ENCODE assay signal across 23 cellular contexts in the genomic region with DNA sequence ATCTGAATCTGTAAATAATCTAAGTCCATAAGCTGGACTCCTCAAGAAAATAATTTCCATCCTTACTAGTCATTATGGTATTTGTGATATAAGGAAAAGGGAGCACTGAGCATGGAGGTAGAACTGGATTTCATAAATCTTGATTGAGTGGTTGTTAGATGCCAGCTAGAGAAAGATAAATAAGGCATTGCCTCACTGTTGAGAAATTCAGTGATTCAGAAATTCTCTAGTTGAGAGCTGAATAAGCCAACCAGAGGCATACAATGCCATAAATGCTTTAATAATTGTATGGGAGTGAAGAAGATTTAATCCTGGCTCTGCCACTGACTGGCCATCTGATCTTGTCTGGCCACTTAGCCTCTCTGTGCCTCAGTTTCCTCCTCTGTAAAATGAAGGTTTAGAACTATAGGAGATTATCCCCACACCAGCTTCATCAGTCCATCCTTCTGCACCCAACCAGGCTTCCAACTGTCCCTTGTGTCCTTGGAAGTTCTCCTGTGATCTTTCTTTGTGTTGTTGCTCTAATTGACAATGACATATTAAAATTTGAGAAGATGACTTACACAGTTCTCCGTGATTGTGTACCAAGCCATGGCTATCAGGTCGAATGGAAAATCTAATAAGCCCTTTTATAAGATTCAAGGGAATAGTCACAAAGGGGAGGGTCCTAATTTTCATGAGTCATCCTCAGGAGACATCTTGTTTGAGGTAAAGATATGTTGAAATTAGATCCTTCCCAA.
DNase-seq lines count a peak whose midpoint lies in the region; ATAC-seq, FAIRE-seq and TF ChIP-seq lines count a peak whose summit lies in the region.
"Had no signal": no experiment of that assay in that cellular context is flagged by ENCODE, and none has a peak within 500 bp of the region (broad histone marks: within the 10 kb centered on the region; RNA-seq: fewer than 3 reads in every experiment).

No MANE protein-coding gene starts in this region.

- H3K4ac ChIP-seq in trophoblast cell (ENCODE audit: low read depth, low read length): no peak overlapping the region

- H3K4me1 Mint-ChIP-seq in activated CD8-positive, alpha-beta memory T cell treated with anti-CD3 and anti-CD28 coated beads, Interleukin-2, amount 10 ng/mL, durations not matched to agents 7 days and 5 days: no peaks in the 10 kb centered on the region
- H3K4me1 Mint-ChIP-seq: B cell had no signal

- H3K4me3 ChIP-seq in adipocyte (ENCODE audit: low read length): no peak overlapping the region
- H3K4me3 ChIP-seq in fibroblast of mammary gland (ENCODE audit: control insufficient read depth, low read depth, low read length): no peak overlapping the region
- no peak overlapping the region for H3K4me3 ChIP-seq in trophoblast cell (ENCODE audit: low read depth, low read length)
- H3K4me3 ChIP-seq: body of pancreas, esophagus muscularis mucosa, ovary, testis had no signal

- DNase-seq in GM04503 (ENCODE audit: low read depth) (peak; percentile 35), adipocyte (ENCODE audit: low read depth) (peak; percentile 51), fibroblast of mammary gland (ENCODE audit: low read depth) (peak; percentile 33), trophoblast cell (peak; percentile 23 to 92), GM19239 (ENCODE audit: insufficient read length, low spot score) (no peak), HuH-7 (ENCODE audit: low spot score) (no peak), left lobe of liver (ENCODE audit: low spot score) (no peak)
- no peak for DNase-seq in activated CD8-positive, alpha-beta memory T cell treated with anti-CD3 and anti-CD28 coated beads, Interleukin-2, amount 10 ng/mL, durations not matched to agents 7 days and 5 days
- DNase-seq: activated CD4-positive, alpha-beta T cell treated with anti-CD3 and anti-CD28 coated beads for 4 hours; activated naive CD4-positive, alpha-beta T cell treated with Interleukin-2 at 50 U/mL for 16 hours; body of pancreas; hippocampal formation; Karpas-422; left colon; NCI-H748 treated with DMSO at 0.1 percent for 48 hours; OCI-M1; ovary; stimulated activated CD4-positive, alpha-beta T cell treated with anti-CD3 and anti-CD28 coated beads, Interleukin-4, amount 100 ng/mL, for 4 hours; stimulated activated CD8-positive, alpha-beta memory T cell treated with anti-CD3 and anti-CD28 coated beads, Interleukin-4, amount 100 ng/mL, for 48 hours; testis had no signal

- H3K9me3 ChIP-seq in adipocyte (ENCODE audit: control insufficient read depth, low read length) (no peaks in the 10 kb centered on the region), trophoblast cell (ENCODE audit: insufficient read depth, low read depth, low read length) (no peaks in the 10 kb centered on the region)
- H3K9me3 ChIP-seq: body of pancreas, esophagus muscularis mucosa, ovary, testis had no signal

- no peak overlapping the region for H2AK5ac ChIP-seq in trophoblast cell (ENCODE audit: low read length)

- no peak overlapping the region for H3K23ac ChIP-seq in trophoblast cell (ENCODE audit: low read length)

- H3K36me3 ChIP-seq in adipocyte (ENCODE audit: control insufficient read depth, insufficient read depth, low read length, severe bottlenecking) (no peaks in the 10 kb centered on the region), trophoblast cell (ENCODE audit: control insufficient read depth in 1 of 2, insufficient read depth in 2 of 2, low read length in 2 of 2) (no peaks in the 10 kb centered on the region)
- H3K36me3 ChIP-seq: esophagus muscularis mucosa, ovary had no signal

- H3K79me2 ChIP-seq in trophoblast cell (ENCODE audit: control insufficient read depth, insufficient read depth, low read length, poor library complexity): no peaks in the 10 kb centered on the region

- ATAC-seq in left lobe of liver: no peak
- no peak for ATAC-seq in activated CD8-positive, alpha-beta memory T cell treated with anti-CD3 and anti-CD28 coated beads, Interleukin-2, amount 10 ng/mL, durations not matched to agents 7 days and 5 days
- ATAC-seq: body of pancreas, left colon had no signal

- no peak overlapping the region for H3K18ac ChIP-seq in trophoblast cell (ENCODE audit: low read length)

- no peak for FAIRE-seq in GM19239 (lab: Jason Lieb, UNC)
- FAIRE-seq: H1 had no signal

- H3K9ac ChIP-seq in adipocyte (ENCODE audit: low read length): no peak overlapping the region
- no peak overlapping the region for H3K9ac ChIP-seq in trophoblast cell (ENCODE audit: low read length)

- peaks cover 8% of the 10 kb centered on the region for H3K27me3 ChIP-seq in adipocyte (replicated peaks; ENCODE audit: control insufficient read depth, insufficient read depth, low read length)
- H3K27me3 ChIP-seq in trophoblast cell (ENCODE audit: insufficient read depth, low read length): no peaks in the 10 kb centered on the region
- H3K27me3 ChIP-seq: body of pancreas, esophagus muscularis mucosa, ovary, testis had no signal

- H2AFZ ChIP-seq in trophoblast cell (ENCODE audit: insufficient read depth, low read length, poor library complexity): no peak overlapping the region

- no peak overlapping the region for H3K27ac Mint-ChIP-seq in activated CD8-positive, alpha-beta memory T cell treated with anti-CD3 and anti-CD28 coated beads, Interleukin-2, amount 10 ng/mL, durations not matched to agents 7 days and 5 days
- H3K27ac Mint-ChIP-seq: B cell had no signal

- H3K36me3 Mint-ChIP-seq in activated CD8-positive, alpha-beta memory T cell treated with anti-CD3 and anti-CD28 coated beads, Interleukin-2, amount 10 ng/mL, durations not matched to agents 7 days and 5 days: no peaks in the 10 kb centered on the region

- CTCF ChIA-PET in activated CD8-positive, alpha-beta memory T cell treated with anti-CD3 and anti-CD28 coated beads, Interleukin-2, amount 10 ng/mL, durations not matched to agents 7 days and 5 days (lab: Charles Lee): no interaction called here

- no peak overlapping the region for H4K8ac ChIP-seq in trophoblast cell (ENCODE audit: low read depth, low read length)

- no peak overlapping the region for H2BK5ac ChIP-seq in trophoblast cell (ENCODE audit: low read depth, low read length, poor library complexity)

- H3K79me1 ChIP-seq in trophoblast cell (ENCODE audit: low read length): no peaks in the 10 kb centered on the region

- no peak overlapping the region for H4K91ac ChIP-seq in trophoblast cell (ENCODE audit: low read depth, low read length)

- H3K14ac ChIP-seq in trophoblast cell (ENCODE audit: low read length): no peak overlapping the region

- H3K27me3 Mint-ChIP-seq in activated CD8-positive, alpha-beta memory T cell treated with anti-CD3 and anti-CD28 coated beads, Interleukin-2, amount 10 ng/mL, durations not matched to agents 7 days and 5 days: no peaks in the 10 kb centered on the region
- H3K27me3 Mint-ChIP-seq: B cell had no signal

- H3K4me3 Mint-ChIP-seq in activated CD8-positive, alpha-beta memory T cell treated with anti-CD3 and anti-CD28 coated beads, Interleukin-2, amount 10 ng/mL, durations not matched to agents 7 days and 5 days: no peak overlapping the region
- H3K4me3 Mint-ChIP-seq: B cell had no signal

- no peak overlapping the region for H2BK120ac ChIP-seq in trophoblast cell (ENCODE audit: insufficient read depth, low read length, poor library complexity)

- H3K27ac ChIP-seq in trophoblast cell (ENCODE audit: low read depth, low read length): no peak overlapping the region
- H3K27ac ChIP-seq: body of pancreas, esophagus muscularis mucosa, ovary, testis had no signal

- H3K4me2 ChIP-seq in trophoblast cell (ENCODE audit: low read length): no peak overlapping the region

- no peak overlapping the region for H4K12ac ChIP-seq in trophoblast cell (ENCODE audit: low read depth, low read length)

- no CpG with 5 or more reads among the region's 2 CpGs for WGBS in trophoblast cell (ENCODE audit: extremely low coverage, insufficient coverage, insufficient read length)

- no peaks in the 10 kb centered on the region for H3K9me3 Mint-ChIP-seq in activated CD8-positive, alpha-beta memory T cell treated with anti-CD3 and anti-CD28 coated beads, Interleukin-2, amount 10 ng/mL, durations not matched to agents 7 days and 5 days (ENCODE audit: low read depth)

- no peak overlapping the region for H2BK12ac ChIP-seq in trophoblast cell (ENCODE audit: low read length)

- no peak for TF ChIP-seq CTCF in fibroblast of mammary gland (conservative IDR thresholded peaks at IDR 0.05; ENCODE audit: control insufficient read depth, insufficient read depth, low read depth, low read length)

- H3K4me1 ChIP-seq in adipocyte (ENCODE audit: control insufficient read depth, insufficient read depth, low read length) (peaks cover 6% of the 10 kb centered on the region), trophoblast cell (ENCODE audit: control insufficient read depth in 1 of 2, insufficient read depth in 2 of 2, low read length in 2 of 2) (no peaks in the 10 kb centered on the region)
- H3K4me1 ChIP-seq: body of pancreas, testis had no signal

Comparison
In these comparisons a context has a peak if more than half of its experiments do, and no peak if none do; other contexts are left out.
1. DNase-seq: peak in GM04503 (single experiment), adipocyte (single experiment), fibroblast of mammary gland (single experiment) and trophoblast cell (2 of 2); none in GM19239 (single experiment), HuH-7 (single experiment), left lobe of liver (single experiment) and activated CD8-positive, alpha-beta memory T cell treated with anti-CD3 and anti-CD28 coated beads, Interleukin-2, amount 10 ng/mL, durations not matched to agents 7 days and 5 days (single experiment).